Comparison of ENCODE assay signal across 8 cellular contexts in the genomic region with DNA sequence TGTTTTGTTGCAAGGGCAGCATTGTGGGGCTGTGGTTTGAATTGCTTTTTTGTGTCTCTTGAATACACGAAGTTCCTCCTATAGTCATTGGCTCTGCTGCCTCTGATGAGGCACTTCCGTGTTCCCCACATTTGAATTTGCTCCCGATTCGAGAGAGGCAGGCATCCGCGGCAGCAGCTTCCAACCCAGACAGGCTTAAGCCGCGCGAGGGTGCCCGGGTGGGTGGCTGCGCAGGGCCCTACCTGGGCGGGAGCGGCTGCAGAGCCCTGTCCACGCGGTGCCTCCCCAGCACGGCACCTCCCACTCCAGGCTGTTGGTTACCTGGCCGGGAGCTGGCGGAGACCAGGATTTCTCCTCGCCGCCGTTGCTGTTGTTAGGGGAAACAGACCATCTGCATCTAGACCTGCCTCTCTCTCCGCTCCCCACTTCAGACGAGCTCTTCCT.
DNase-seq lines count a peak whose midpoint lies in the region; ATAC-seq and TF ChIP-seq lines count a peak whose summit lies in the region.

No MANE protein-coding gene starts in this region.

- peaks cover 10% of the 10 kb centered on the region for H3K27me3 Mint-ChIP-seq in activated naive CD8-positive, alpha-beta T cell treated with anti-CD3 and anti-CD28 coated beads, Interleukin-2, amount 10 ng/mL, durations not matched to agents 7 days and 5 days

- H3K9me3 ChIP-seq in heart left ventricle (no peaks in the 10 kb centered on the region), right atrium auricular region (no peaks in the 10 kb centered on the region)

- peak overlapping the region in 11 of 12 donors; percentile 17 to 64 (median 49) for H3K4me3 ChIP-seq in heart left ventricle
- peak overlapping the region in 1 of 2 donors; percentile 41 for H3K4me3 ChIP-seq in right atrium auricular region

- peaks cover 11% of the 10 kb centered on the region for H3K4me1 Mint-ChIP-seq in activated naive CD8-positive, alpha-beta T cell treated with anti-CD3 and anti-CD28 coated beads, Interleukin-2, amount 10 ng/mL, durations not matched to agents 7 days and 5 days

- ATAC-seq in heart left ventricle (peak in 3 of 4 donors; percentile 18 to 60 (median 59)), GM19397 (IDR thresholded peaks at IDR 0.05; ENCODE audit: unreplicated experiment) (no peak), HG03097 (IDR thresholded peaks at IDR 0.05; ENCODE audit: low FRiP score, unreplicated experiment) (no peak)
- ATAC-seq in activated naive CD8-positive, alpha-beta T cell treated with anti-CD3 and anti-CD28 coated beads, Interleukin-2, amount 10 ng/mL, durations not matched to agents 7 days and 5 days (ENCODE audit: low read depth): peak; percentile 65

- no peaks in the 10 kb centered on the region for H3K9me3 Mint-ChIP-seq in activated naive CD8-positive, alpha-beta T cell treated with anti-CD3 and anti-CD28 coated beads, Interleukin-2, amount 10 ng/mL, durations not matched to agents 7 days and 5 days

- POLR2A ChIA-PET in activated naive CD8-positive, alpha-beta T cell treated with anti-CD3 and anti-CD28 coated beads, Interleukin-2, amount 10 ng/mL, durations not matched to agents 7 days and 5 days (lab: Charles Lee): no interaction called here

- no peak overlapping the region for H3K27ac Mint-ChIP-seq in activated naive CD8-positive, alpha-beta T cell treated with anti-CD3 and anti-CD28 coated beads, Interleukin-2, amount 10 ng/mL, durations not matched to agents 7 days and 5 days

- H3K36me3 Mint-ChIP-seq in activated naive CD8-positive, alpha-beta T cell treated with anti-CD3 and anti-CD28 coated beads, Interleukin-2, amount 10 ng/mL, durations not matched to agents 7 days and 5 days: no peaks in the 10 kb centered on the region

- no peak for TF ChIP-seq CTCF in heart left ventricle (IDR thresholded peaks at IDR 0.05)
- no peak for TF ChIP-seq CTCF in right atrium auricular region (IDR thresholded peaks at IDR 0.05)

- no peaks in the 10 kb centered on the region for H3K36me3 ChIP-seq in heart left ventricle
- no peaks in the 10 kb centered on the region for H3K36me3 ChIP-seq in right atrium auricular region

- peak overlapping the region; percentile 84 for H3K4me3 Mint-ChIP-seq in activated naive CD8-positive, alpha-beta T cell treated with anti-CD3 and anti-CD28 coated beads, Interleukin-2, amount 10 ng/mL, durations not matched to agents 7 days and 5 days

- H3K27ac ChIP-seq in heart left ventricle (peak overlapping the region in 3 of 12 donors; percentile 30 to 78 (median 31)), right atrium auricular region (peak overlapping the region in 1 of 2 donors; percentile 20)

- DNase-seq in heart left ventricle (peak in 1 of 5 donors; percentile 57), right atrium auricular region (ENCODE audit: low spot score) (no peak), NCI-H2227 treated with DMSO at 0.1 percent for 48 hours (lab: John Stamatoyannopoulos, UW) (peak; percentile 55), iPS-NIHi11 (ENCODE audit: low spot score) (peak; percentile 70)
- DNase-seq in activated naive CD8-positive, alpha-beta T cell treated with anti-CD3 and anti-CD28 coated beads, Interleukin-2, amount 10 ng/mL, durations not matched to agents 7 days and 5 days: peak; percentile 37
- peak; percentile 20 to 22 for DNase-seq in stimulated activated CD4-positive, alpha-beta T cell treated with anti-CD3 and anti-CD28 coated beads, Interleukin-2, amount 100 ng/mL, for 24 hours

- H3K27me3 ChIP-seq in heart left ventricle (peaks cover 0 to 5% (median 0%) of the 10 kb centered on the region in 9 donors), right atrium auricular region (no peaks in the 10 kb centered on the region)

- intact Hi-C loops in heart left ventricle (cut with DNase I): loop anchor here in 5 of 10 donors (5.0 to 10.0 kb wide), 4 partner anchors 37 to 122 kb away; no protein-coding TSS in a partner anchor

- no peak for TF ChIP-seq POLR2A in heart left ventricle (IDR thresholded peaks at IDR 0.05)

- WGBS in heart left ventricle, 4 donors: 25 to 46% (median 36%) methylated on average over 9 to 23 of the region's 23 CpGs

- peaks cover 0 to 26% (median 4%) of the 10 kb centered on the region in 12 donors for H3K4me1 ChIP-seq in heart left ventricle
- peaks cover 0 to 33% of the 10 kb centered on the region in 2 donors for H3K4me1 ChIP-seq in right atrium auricular region

Comparison
In these comparisons a context has a peak if more than half of its experiments do, and no peak if none do; other contexts are left out.
1. ATAC-seq: peak in heart left ventricle (3 of 4) and activated naive CD8-positive, alpha-beta T cell treated with anti-CD3 and anti-CD28 coated beads, Interleukin-2, amount 10 ng/mL, durations not matched to agents 7 days and 5 days (single experiment); none in GM19397 (single experiment) and HG03097 (single experiment).